Comparison of ENCODE assay signal across 7 cellular contexts in genomic region chr5:71563161-71563560, GRCh38.
"Had no signal": no experiment of that assay in that cellular context is flagged by ENCODE, and none has a peak within 500 bp of the region (broad histone marks: within the 10 kb centered on the region; RNA-seq: fewer than 3 reads in every experiment).

No MANE protein-coding gene starts in this region.

- FAIRE-seq: GM12878, GM12891, GM12892, GM18507, GM19239 had no signal

- DNase-seq: GDM1, GF-D8 had no signal

- ATAC-seq: GM12878 had no signal

- H3K4me3 ChIP-seq: GM12878 had no signal
